Comparison of ENCODE assay signal across 24 cellular contexts in the genomic region with DNA sequence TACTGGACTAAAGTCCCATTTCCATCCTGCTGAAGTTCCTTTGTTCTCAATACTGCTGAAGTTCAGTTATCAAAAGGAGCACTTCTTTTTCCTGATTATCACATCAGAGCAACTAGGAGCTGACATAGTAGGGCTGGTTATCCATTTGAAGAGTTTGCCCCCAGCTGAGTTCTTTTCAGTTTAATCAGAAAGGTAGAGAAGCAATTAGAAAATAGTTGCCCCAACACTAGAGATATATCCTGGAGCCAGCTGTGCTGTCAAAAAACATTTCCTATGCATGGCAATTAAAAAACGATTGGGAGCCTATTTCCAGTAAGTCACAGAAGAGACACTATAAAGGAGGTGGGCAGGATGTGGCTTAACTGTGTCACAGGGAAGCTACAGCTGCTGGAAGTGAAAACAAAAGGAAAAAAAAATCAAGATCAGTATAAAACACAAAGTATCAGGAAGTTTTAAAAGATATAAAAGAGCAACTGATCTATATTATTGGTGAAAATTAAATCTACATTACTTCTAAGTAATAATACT.
DNase-seq lines count a peak whose midpoint lies in the region; ATAC-seq lines count a peak whose summit lies in the region.
"Had no signal": no experiment of that assay in that cellular context is flagged by ENCODE, and none has a peak within 500 bp of the region (broad histone marks: within the 10 kb centered on the region; RNA-seq: fewer than 3 reads in every experiment).

No MANE protein-coding gene starts in this region.

- peaks cover 3% of the 10 kb centered on the region for H3K27me3 Mint-ChIP-seq in activated naive CD8-positive, alpha-beta T cell treated with anti-CD3 and anti-CD28 coated beads, Interleukin-2, amount 10 ng/mL, durations not matched to agents 7 days and 5 days
- H3K27me3 Mint-ChIP-seq in activated naive CD8-positive, alpha-beta T cell treated with anti-CD3 and anti-CD28 coated beads for 36 hours: no peaks in the 10 kb centered on the region
- no peaks in the 10 kb centered on the region for H3K27me3 Mint-ChIP-seq in T-helper 17 cell
- H3K27me3 Mint-ChIP-seq: activated CD4-positive, alpha-beta memory T cell treated with anti-CD3 and anti-CD28 coated beads for 36 hours; naive thymus-derived CD4-positive, alpha-beta T cell had no signal

- H3K4me3 Mint-ChIP-seq in activated naive CD8-positive, alpha-beta T cell treated with anti-CD3 and anti-CD28 coated beads, Interleukin-2, amount 10 ng/mL, durations not matched to agents 7 days and 5 days: peak overlapping the region; percentile 2
- H3K4me3 Mint-ChIP-seq in activated naive CD8-positive, alpha-beta T cell treated with anti-CD3 and anti-CD28 coated beads for 36 hours: no peak overlapping the region
- H3K4me3 Mint-ChIP-seq in T-helper 17 cell: no peak overlapping the region
- H3K4me3 Mint-ChIP-seq in stimulated activated effector memory CD8-positive, alpha-beta T cell treated with anti-CD3 and anti-CD28 coated beads, Interleukin-12 subunit alpha, Interleukin-12 subunit beta, amount 100 ng/mL, for 72 hours: no peak overlapping the region
- H3K4me3 Mint-ChIP-seq: activated CD4-positive, alpha-beta memory T cell treated with anti-CD3 and anti-CD28 coated beads for 36 hours had no signal

- POLR2A ChIA-PET in activated naive CD8-positive, alpha-beta T cell treated with anti-CD3 and anti-CD28 coated beads, Interleukin-2, amount 10 ng/mL, durations not matched to agents 7 days and 5 days (lab: Charles Lee): no interaction called here

- H3K9me3 Mint-ChIP-seq in activated naive CD8-positive, alpha-beta T cell treated with anti-CD3 and anti-CD28 coated beads, Interleukin-2, amount 10 ng/mL, durations not matched to agents 7 days and 5 days: peaks cover 3% of the 10 kb centered on the region
- H3K9me3 Mint-ChIP-seq in activated naive CD8-positive, alpha-beta T cell treated with anti-CD3 and anti-CD28 coated beads for 36 hours: no peaks in the 10 kb centered on the region
- no peaks in the 10 kb centered on the region for H3K9me3 Mint-ChIP-seq in stimulated activated effector memory CD8-positive, alpha-beta T cell treated with anti-CD3 and anti-CD28 coated beads, Interleukin-12 subunit alpha, Interleukin-12 subunit beta, amount 100 ng/mL, for 72 hours
- H3K9me3 Mint-ChIP-seq: activated CD4-positive, alpha-beta memory T cell treated with anti-CD3 and anti-CD28 coated beads for 36 hours had no signal

- H3K4me1 Mint-ChIP-seq in activated naive CD8-positive, alpha-beta T cell treated with anti-CD3 and anti-CD28 coated beads, Interleukin-2, amount 10 ng/mL, durations not matched to agents 7 days and 5 days: peaks cover 12% of the 10 kb centered on the region
- peaks cover 17% of the 10 kb centered on the region for H3K4me1 Mint-ChIP-seq in activated naive CD8-positive, alpha-beta T cell treated with anti-CD3 and anti-CD28 coated beads for 36 hours
- H3K4me1 Mint-ChIP-seq in T-helper 17 cell: peaks cover 14% of the 10 kb centered on the region
- H3K4me1 Mint-ChIP-seq in stimulated activated effector memory CD8-positive, alpha-beta T cell treated with anti-CD3 and anti-CD28 coated beads, Interleukin-12 subunit alpha, Interleukin-12 subunit beta, amount 100 ng/mL, for 72 hours: peaks cover 13% of the 10 kb centered on the region

- peak; percentile 71 for ATAC-seq in activated naive CD8-positive, alpha-beta T cell treated with anti-CD3 and anti-CD28 coated beads, Interleukin-2, amount 10 ng/mL, durations not matched to agents 7 days and 5 days (ENCODE audit: low read depth)
- ATAC-seq in T-helper 17 cell: no peak
- ATAC-seq in stimulated activated effector memory CD8-positive, alpha-beta T cell treated with anti-CD3 and anti-CD28 coated beads, Interleukin-12 subunit alpha, Interleukin-12 subunit beta, amount 100 ng/mL, for 72 hours: peak; percentile 36
- no peak for ATAC-seq in GM21528 (IDR thresholded peaks at IDR 0.05; ENCODE audit: low FRiP score, unreplicated experiment)
- ATAC-seq in HG03135 (IDR thresholded peaks at IDR 0.05; ENCODE audit: unreplicated experiment): no peak
- no peak for ATAC-seq in HG03097 (IDR thresholded peaks at IDR 0.05; ENCODE audit: low FRiP score, unreplicated experiment)
- ATAC-seq: naive thymus-derived CD4-positive, alpha-beta T cell; PC-3 had no signal

- peak overlapping the region; percentile 37 for H3K27ac Mint-ChIP-seq in activated naive CD8-positive, alpha-beta T cell treated with anti-CD3 and anti-CD28 coated beads, Interleukin-2, amount 10 ng/mL, durations not matched to agents 7 days and 5 days
- no peak overlapping the region for H3K27ac Mint-ChIP-seq in activated naive CD8-positive, alpha-beta T cell treated with anti-CD3 and anti-CD28 coated beads for 36 hours
- peak overlapping the region; percentile 54 for H3K27ac Mint-ChIP-seq in T-helper 17 cell
- H3K27ac Mint-ChIP-seq in stimulated activated effector memory CD8-positive, alpha-beta T cell treated with anti-CD3 and anti-CD28 coated beads, Interleukin-12 subunit alpha, Interleukin-12 subunit beta, amount 100 ng/mL, for 72 hours: no peak overlapping the region
- H3K27ac Mint-ChIP-seq: activated CD4-positive, alpha-beta memory T cell treated with anti-CD3 and anti-CD28 coated beads for 36 hours had no signal

- DNase-seq in activated naive CD8-positive, alpha-beta T cell treated with anti-CD3 and anti-CD28 coated beads, Interleukin-2, amount 10 ng/mL, durations not matched to agents 7 days and 5 days: no peak
- no peak for DNase-seq in activated naive CD8-positive, alpha-beta T cell treated with anti-CD3 and anti-CD28 coated beads for 36 hours
- peak in 2 of 3 experiments; percentile 65 to 86 for DNase-seq in NCI-H1417 (lab: John Stamatoyannopoulos, UW)
- no peak for DNase-seq in T-helper 17 cell
- no peak for DNase-seq in stimulated activated effector memory CD8-positive, alpha-beta T cell treated with anti-CD3 and anti-CD28 coated beads, Interleukin-12 subunit alpha, Interleukin-12 subunit beta, amount 100 ng/mL, for 72 hours (ENCODE audit: low spot score in 2 of 2)
- DNase-seq: activated CD4-positive, alpha-beta memory T cell treated with anti-CD3 and anti-CD28 coated beads for 36 hours; dorsolateral prefrontal cortex; GF-D8; glutamatergic neuron; KG1; kidney; mammary epithelial cell; NCI-H1105 treated with DMSO at 0.1 percent for 48 hours; NCI-H446; PC-3; posterior cingulate gyrus; SK-N-SH; small intestine; stimulated activated CD4-positive, alpha-beta T cell treated with anti-CD3 and anti-CD28 coated beads, Interleukin-4, amount 100 ng/mL, for 24 hours had no signal

- H3K9me3 ChIP-seq in T-helper 17 cell (ENCODE audit: control insufficient read depth, low read length, poor library complexity, severe bottlenecking): no peaks in the 10 kb centered on the region
- H3K9me3 ChIP-seq: esophagus muscularis mucosa, SK-N-SH had no signal

- H3K36me3 Mint-ChIP-seq in activated naive CD8-positive, alpha-beta T cell treated with anti-CD3 and anti-CD28 coated beads, Interleukin-2, amount 10 ng/mL, durations not matched to agents 7 days and 5 days: peaks cover 2% of the 10 kb centered on the region
- H3K36me3 Mint-ChIP-seq in activated naive CD8-positive, alpha-beta T cell treated with anti-CD3 and anti-CD28 coated beads for 36 hours: no peaks in the 10 kb centered on the region
- no peaks in the 10 kb centered on the region for H3K36me3 Mint-ChIP-seq in T-helper 17 cell (ENCODE audit: low read depth)
- H3K36me3 Mint-ChIP-seq in stimulated activated effector memory CD8-positive, alpha-beta T cell treated with anti-CD3 and anti-CD28 coated beads, Interleukin-12 subunit alpha, Interleukin-12 subunit beta, amount 100 ng/mL, for 72 hours: no peaks in the 10 kb centered on the region
- H3K36me3 Mint-ChIP-seq: activated CD4-positive, alpha-beta memory T cell treated with anti-CD3 and anti-CD28 coated beads for 36 hours; naive thymus-derived CD4-positive, alpha-beta T cell had no signal

Comparison
In these comparisons a context has a peak if more than half of its experiments do, and no peak if none do; other contexts are left out.
1. H3K27ac Mint-ChIP-seq: peak in activated naive CD8-positive, alpha-beta T cell treated with anti-CD3 and anti-CD28 coated beads, Interleukin-2, amount 10 ng/mL, durations not matched to agents 7 days and 5 days (single experiment) and T-helper 17 cell (single experiment); none in activated naive CD8-positive, alpha-beta T cell treated with anti-CD3 and anti-CD28 coated beads for 36 hours (single experiment) and stimulated activated effector memory CD8-positive, alpha-beta T cell treated with anti-CD3 and anti-CD28 coated beads, Interleukin-12 subunit alpha, Interleukin-12 subunit beta, amount 100 ng/mL, for 72 hours (single experiment).
2. ATAC-seq: peak in activated naive CD8-positive, alpha-beta T cell treated with anti-CD3 and anti-CD28 coated beads, Interleukin-2, amount 10 ng/mL, durations not matched to agents 7 days and 5 days (single experiment) and stimulated activated effector memory CD8-positive, alpha-beta T cell treated with anti-CD3 and anti-CD28 coated beads, Interleukin-12 subunit alpha, Interleukin-12 subunit beta, amount 100 ng/mL, for 72 hours (single experiment); none in T-helper 17 cell (single experiment), GM21528 (single experiment), HG03135 (single experiment) and HG03097 (single experiment).
3. DNase-seq: peak in NCI-H1417 (2 of 3); none in activated naive CD8-positive, alpha-beta T cell treated with anti-CD3 and anti-CD28 coated beads, Interleukin-2, amount 10 ng/mL, durations not matched to agents 7 days and 5 days (single experiment), activated naive CD8-positive, alpha-beta T cell treated with anti-CD3 and anti-CD28 coated beads for 36 hours (single experiment), T-helper 17 cell (0 of 3) and stimulated activated effector memory CD8-positive, alpha-beta T cell treated with anti-CD3 and anti-CD28 coated beads, Interleukin-12 subunit alpha, Interleukin-12 subunit beta, amount 100 ng/mL, for 72 hours (0 of 2).